Comparison of ENCODE assay signal across 1 cellular context in the genomic region with DNA sequence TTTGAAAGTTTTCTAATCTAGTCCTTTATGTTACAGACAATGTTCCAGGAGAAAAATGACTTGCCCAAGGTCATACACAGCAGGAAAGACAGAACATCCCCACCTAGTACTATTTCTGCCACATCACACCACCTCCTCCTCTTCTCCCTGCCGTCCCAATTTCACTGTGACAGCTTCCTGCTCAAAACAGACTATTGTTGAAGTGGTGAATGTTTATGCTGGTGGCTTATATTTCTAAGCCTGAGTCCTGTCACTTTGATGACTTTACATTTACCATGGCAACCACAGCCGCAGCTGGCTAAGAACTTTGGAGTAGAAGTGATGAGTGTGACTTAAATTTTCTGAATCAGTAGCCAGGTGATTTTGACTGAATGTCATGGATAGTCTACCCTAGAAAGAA.
TF ChIP-seq lines count a peak whose summit lies in the region.

No MANE protein-coding gene starts in this region.

TF ChIP-seq in K562, 482 proteins besides CTCF, POLR2A, EP300 and RAD21 (continued from another document):
- TF ChIP-seq RFX1 (IDR thresholded peaks at IDR 0.05), result peak; percentile 89
- peak; percentile 89 for TF ChIP-seq ZNF316 (IDR thresholded peaks at IDR 0.05)
- peak; percentile 59; the same call in 1 of the 2 replicates for TF ChIP-seq MAFK (IDR thresholded peaks at IDR 0.05; ENCODE audit: low read length)
- TF ChIP-seq MYNN (IDR thresholded peaks at IDR 0.05), result 0 out of 2 replicates have a peak, but pooled peaks have one; percentile 12
- no peak for TF ChIP-seq MYNN (CRISPR knock-in tag; IDR thresholded peaks at IDR 0.05)
- 0 out of 4 replicates have a peak, but pooled peaks of 1 of the 2 experiments have one; percentile 23 for TF ChIP-seq NRF1 (conservative IDR thresholded peaks at IDR 0.05 in 1 of 2, IDR thresholded peaks at IDR 0.05 in 1 of 2)
- TF ChIP-seq HMGN3 (IDR thresholded peaks at IDR 0.05; ENCODE audit: borderline replicate concordance, extremely low read depth, insufficient read length, low read depth, low read length), result no peak
- TF ChIP-seq, protein P1, sequence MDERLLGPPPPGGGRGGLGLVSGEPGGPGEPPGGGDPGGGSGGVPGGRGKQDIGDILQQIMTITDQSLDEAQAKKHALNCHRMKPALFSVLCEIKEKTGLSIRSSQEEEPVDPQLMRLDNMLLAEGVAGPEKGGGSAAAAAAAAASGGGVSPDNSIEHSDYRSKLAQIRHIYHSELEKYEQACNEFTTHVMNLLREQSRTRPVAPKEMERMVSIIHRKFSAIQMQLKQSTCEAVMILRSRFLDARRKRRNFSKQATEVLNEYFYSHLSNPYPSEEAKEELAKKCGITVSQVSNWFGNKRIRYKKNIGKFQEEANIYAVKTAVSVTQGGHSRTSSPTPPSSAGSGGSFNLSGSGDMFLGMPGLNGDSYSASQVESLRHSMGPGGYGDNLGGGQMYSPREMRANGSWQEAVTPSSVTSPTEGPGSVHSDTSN (CRISPR knock-in tag; IDR thresholded peaks at IDR 0.05; ENCODE audit: low read depth), result no peak
- TF ChIP-seq, protein P1 (tag; conservative IDR thresholded peaks at IDR 0.05; ENCODE audit: low read depth), result peak; percentile 53; the same call in 1 of the 2 replicates
- TF ChIP-seq, protein P2, sequence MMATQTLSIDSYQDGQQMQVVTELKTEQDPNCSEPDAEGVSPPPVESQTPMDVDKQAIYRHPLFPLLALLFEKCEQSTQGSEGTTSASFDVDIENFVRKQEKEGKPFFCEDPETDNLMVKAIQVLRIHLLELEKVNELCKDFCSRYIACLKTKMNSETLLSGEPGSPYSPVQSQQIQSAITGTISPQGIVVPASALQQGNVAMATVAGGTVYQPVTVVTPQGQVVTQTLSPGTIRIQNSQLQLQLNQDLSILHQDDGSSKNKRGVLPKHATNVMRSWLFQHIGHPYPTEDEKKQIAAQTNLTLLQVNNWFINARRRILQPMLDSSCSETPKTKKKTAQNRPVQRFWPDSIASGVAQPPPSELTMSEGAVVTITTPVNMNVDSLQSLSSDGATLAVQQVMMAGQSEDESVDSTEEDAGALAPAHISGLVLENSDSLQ (IDR thresholded peaks at IDR 0.05), result peak; percentile 92
- TF ChIP-seq ATF7 (IDR thresholded peaks at IDR 0.05), result 0 out of 2 replicates have a peak, but pooled peaks have one; percentile 28
- TF ChIP-seq ZC3H4 (CRISPR knock-in tag; IDR thresholded peaks at IDR 0.05; ENCODE audit: borderline replicate concordance), result no peak
- TF ChIP-seq CTBP1 (IDR thresholded peaks at IDR 0.05; ENCODE audit: borderline replicate concordance), result 0 out of 2 replicates have a peak, but pooled peaks have one; percentile 12
- peak; percentile 56; the same call in 1 of the 2 replicates for TF ChIP-seq ESRRA (IDR thresholded peaks at IDR 0.05; ENCODE audit: borderline replicate concordance, low read depth)
- TF ChIP-seq MTA2 (IDR thresholded peaks at IDR 0.05; ENCODE audit: low read depth), result 0 out of 2 replicates have a peak, but pooled peaks have one; percentile 10
- 0 out of 2 replicates have a peak, but pooled peaks have one; percentile 32 for TF ChIP-seq DPF2 (IDR thresholded peaks at IDR 0.05)
- TF ChIP-seq, protein P3, sequence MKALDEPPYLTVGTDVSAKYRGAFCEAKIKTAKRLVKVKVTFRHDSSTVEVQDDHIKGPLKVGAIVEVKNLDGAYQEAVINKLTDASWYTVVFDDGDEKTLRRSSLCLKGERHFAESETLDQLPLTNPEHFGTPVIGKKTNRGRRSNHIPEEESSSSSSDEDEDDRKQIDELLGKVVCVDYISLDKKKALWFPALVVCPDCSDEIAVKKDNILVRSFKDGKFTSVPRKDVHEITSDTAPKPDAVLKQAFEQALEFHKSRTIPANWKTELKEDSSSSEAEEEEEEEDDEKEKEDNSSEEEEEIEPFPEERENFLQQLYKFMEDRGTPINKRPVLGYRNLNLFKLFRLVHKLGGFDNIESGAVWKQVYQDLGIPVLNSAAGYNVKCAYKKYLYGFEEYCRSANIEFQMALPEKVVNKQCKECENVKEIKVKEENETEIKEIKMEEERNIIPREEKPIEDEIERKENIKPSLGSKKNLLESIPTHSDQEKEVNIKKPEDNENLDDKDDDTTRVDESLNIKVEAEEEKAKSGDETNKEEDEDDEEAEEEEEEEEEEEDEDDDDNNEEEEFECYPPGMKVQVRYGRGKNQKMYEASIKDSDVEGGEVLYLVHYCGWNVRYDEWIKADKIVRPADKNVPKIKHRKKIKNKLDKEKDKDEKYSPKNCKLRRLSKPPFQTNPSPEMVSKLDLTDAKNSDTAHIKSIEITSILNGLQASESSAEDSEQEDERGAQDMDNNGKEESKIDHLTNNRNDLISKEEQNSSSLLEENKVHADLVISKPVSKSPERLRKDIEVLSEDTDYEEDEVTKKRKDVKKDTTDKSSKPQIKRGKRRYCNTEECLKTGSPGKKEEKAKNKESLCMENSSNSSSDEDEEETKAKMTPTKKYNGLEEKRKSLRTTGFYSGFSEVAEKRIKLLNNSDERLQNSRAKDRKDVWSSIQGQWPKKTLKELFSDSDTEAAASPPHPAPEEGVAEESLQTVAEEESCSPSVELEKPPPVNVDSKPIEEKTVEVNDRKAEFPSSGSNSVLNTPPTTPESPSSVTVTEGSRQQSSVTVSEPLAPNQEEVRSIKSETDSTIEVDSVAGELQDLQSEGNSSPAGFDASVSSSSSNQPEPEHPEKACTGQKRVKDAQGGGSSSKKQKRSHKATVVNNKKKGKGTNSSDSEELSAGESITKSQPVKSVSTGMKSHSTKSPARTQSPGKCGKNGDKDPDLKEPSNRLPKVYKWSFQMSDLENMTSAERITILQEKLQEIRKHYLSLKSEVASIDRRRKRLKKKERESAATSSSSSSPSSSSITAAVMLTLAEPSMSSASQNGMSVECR (CRISPR knock-in tag; IDR thresholded peaks at IDR 0.05), result no peak
- TF ChIP-seq PRMT5 (CRISPR knock-in tag; IDR thresholded peaks at IDR 0.05), result no peak
- TF ChIP-seq MEIS2 (IDR thresholded peaks at IDR 0.05; ENCODE audit: partially characterized antibody), result peak; percentile 79
- 0 out of 2 replicates have a peak, but pooled peaks have one; percentile 11 for TF ChIP-seq JUND (IDR thresholded peaks at IDR 0.05; ENCODE audit: borderline replicate concordance, low read depth, low read length)
- TF ChIP-seq JUND (tag; IDR thresholded peaks at IDR 0.05; ENCODE audit: borderline replicate concordance, low read depth, low read length), result no peak
- no peak for TF ChIP-seq PML (IDR thresholded peaks at IDR 0.05; ENCODE audit: low read length)
- TF ChIP-seq NFE2 (IDR thresholded peaks at IDR 0.05; ENCODE audit: low read depth), result peak; percentile 63
- TF ChIP-seq, protein P4, sequence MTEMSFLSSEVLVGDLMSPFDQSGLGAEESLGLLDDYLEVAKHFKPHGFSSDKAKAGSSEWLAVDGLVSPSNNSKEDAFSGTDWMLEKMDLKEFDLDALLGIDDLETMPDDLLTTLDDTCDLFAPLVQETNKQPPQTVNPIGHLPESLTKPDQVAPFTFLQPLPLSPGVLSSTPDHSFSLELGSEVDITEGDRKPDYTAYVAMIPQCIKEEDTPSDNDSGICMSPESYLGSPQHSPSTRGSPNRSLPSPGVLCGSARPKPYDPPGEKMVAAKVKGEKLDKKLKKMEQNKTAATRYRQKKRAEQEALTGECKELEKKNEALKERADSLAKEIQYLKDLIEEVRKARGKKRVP (CRISPR knock-in tag; IDR thresholded peaks at IDR 0.05), result no peak
- TF ChIP-seq MAFG (tag; conservative IDR thresholded peaks at IDR 0.05), result peak; percentile 82
- TF ChIP-seq C11orf30 (IDR thresholded peaks at IDR 0.05; ENCODE audit: low read depth), result peak; percentile 83
- peak; percentile 63; the same call in 1 of the 2 replicates for TF ChIP-seq BMI1 (IDR thresholded peaks at IDR 0.05; ENCODE audit: low read length)
